In the genomic region with DNA sequence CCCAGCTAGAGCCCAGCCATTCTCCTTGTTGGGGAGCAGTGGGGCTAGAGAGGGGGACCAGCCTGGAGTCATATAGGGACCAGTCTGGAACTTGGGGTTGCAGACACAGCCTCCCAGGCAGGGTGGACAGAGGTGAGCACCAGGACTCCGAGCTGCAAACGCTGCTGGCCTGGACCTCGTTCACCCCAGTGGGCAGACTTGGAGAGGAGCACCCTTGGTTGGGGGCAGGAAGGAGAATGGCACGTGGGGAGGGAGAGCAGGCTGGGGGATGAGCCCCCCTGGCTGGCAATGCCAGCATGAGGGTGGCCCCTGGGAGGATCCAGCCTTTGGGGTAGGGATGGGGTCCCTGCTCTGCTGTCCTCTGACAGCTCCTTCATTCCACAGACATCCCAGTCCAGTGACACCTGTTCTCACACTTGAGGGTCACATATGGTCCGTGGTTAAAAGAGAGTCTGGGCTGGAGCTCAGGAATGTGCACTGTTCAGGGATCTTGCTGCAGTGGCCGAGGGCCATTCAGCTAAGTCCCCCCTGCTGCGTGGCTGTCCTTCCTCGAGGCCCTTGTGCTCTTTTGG, we compare ENCODE assay signal across 25 cellular contexts. TPM values are rescaled to one million over a fixed set of nuclear protein-coding genes. Genes with fewer than 3 reads are reported as not detected.
A peak's percentile ranks its signal among the peaks of the same experiment; 100 is the strongest.
DNase-seq lines count a peak whose midpoint lies in the region; ATAC-seq and TF ChIP-seq lines count a peak whose summit lies in the region.
"Had no signal": no experiment of that assay in that cellular context is flagged by ENCODE, and none has a peak within 500 bp of the region (broad histone marks: within the 10 kb centered on the region; RNA-seq: fewer than 3 reads in every experiment).

No MANE protein-coding gene starts in this region.

- no peak overlapping the region for H3K9ac ChIP-seq in PC-3 (ENCODE audit: low read length)

- H3K4me1 ChIP-seq in right atrium auricular region (peaks cover 0 to 18% of the 10 kb centered on the region in 2 donors), lower lobe of right lung (peaks cover 7% of the 10 kb centered on the region), spleen (peaks cover 3 to 24% (median 11%) of the 10 kb centered on the region in 6 donors), PC-3 (ENCODE audit: insufficient read depth, low read length) (no peaks in the 10 kb centered on the region; the same call in 1 of the 2 replicates)

- ATAC-seq in Right ventricle myocardium superior (ENCODE audit: poor library complexity) (no peak), WTC11 (no peak), lower lobe of right lung (no peak), PC-3 (no peak)

- peaks cover 5% of the 10 kb centered on the region in 2 donors for H3K27me3 ChIP-seq in right atrium auricular region
- peaks cover 33% of the 10 kb centered on the region for H3K27me3 ChIP-seq in lower lobe of right lung (ENCODE audit: low read depth)
- peaks cover 0 to 77% (median 20%) of the 10 kb centered on the region in 7 donors for H3K27me3 ChIP-seq in spleen (replicated peaks in 1 of 7)
- no peaks in the 10 kb centered on the region for H3K27me3 ChIP-seq in PC-3 (ENCODE audit: low read length)

- no peak overlapping the region for H3K27ac Mint-ChIP-seq in WTC11
- H3K27ac Mint-ChIP-seq: CD8-positive, alpha-beta memory T cell; HFFc6 had no signal

- no peak overlapping the region for H3K4me3 ChIP-seq in right atrium auricular region
- no peak overlapping the region for H3K4me3 ChIP-seq in lower lobe of right lung
- H3K4me3 ChIP-seq in spleen: no peak overlapping the region
- no peak overlapping the region for H3K4me3 ChIP-seq in PC-3 (ENCODE audit: low read length)

- H3K36me3 ChIP-seq in right atrium auricular region: no peaks in the 10 kb centered on the region
- H3K36me3 ChIP-seq in lower lobe of right lung: no peaks in the 10 kb centered on the region
- H3K36me3 ChIP-seq in spleen: no peaks in the 10 kb centered on the region
- H3K36me3 ChIP-seq in PC-3 (ENCODE audit: low read depth, low read length): no peaks in the 10 kb centered on the region

- H3K9me3 Mint-ChIP-seq in WTC11: no peaks in the 10 kb centered on the region
- H3K9me3 Mint-ChIP-seq: CD8-positive, alpha-beta memory T cell; HFFc6 had no signal

- H3K9me3 ChIP-seq in right atrium auricular region (no peaks in the 10 kb centered on the region), lower lobe of right lung (no peaks in the 10 kb centered on the region), spleen (no peaks in the 10 kb centered on the region), PC-3 (ENCODE audit: low read length) (no peaks in the 10 kb centered on the region)

- no peak for TF ChIP-seq POLR2A in spleen (IDR thresholded peaks at IDR 0.05)

- H3K9me2 ChIP-seq in PC-3 (replicated peaks; ENCODE audit: low read length): no peaks in the 10 kb centered on the region

- H2AFZ ChIP-seq in PC-3 (ENCODE audit: low read length): no peak overlapping the region

- DNase-seq in Right ventricle myocardium superior (peak; percentile 28), right atrium auricular region (ENCODE audit: low spot score) (no peak), WTC11 (ENCODE audit: low spot score) (no peak), lower lobe of right lung (peak; percentile 41), spleen (peak; percentile 33), PC-3 (no peak), NCI-H526 (lab: John Stamatoyannopoulos, UW) (no peak)
- DNase-seq in activated T-cell treated with anti-CD3 and anti-CD28 coated beads, Interleukin-2, amount 50 U/mL, for 48 hours: no peak
- DNase-seq: Calu3; CD8-positive, alpha-beta memory T cell; DMS53; GDM1; HFFc6; MM.1S; NCI-H1048; NCI-H1436; NCI-H1930; NCI-H2227 treated with DMSO at 0.1 percent for 48 hours; NCI-H510A; NCI-H82 had no signal

- intact Hi-C loops in Right ventricle myocardium superior (cut with DNase I) (no loop called here), lower lobe of right lung (cut with DNase I) (no loop called here), spleen (cut with DNase I; ENCODE audit: low total_unique reads) (no loop called here), PC-3 (cut with micrococcal nuclease) (no loop called here)

- no TSS peak for BruUV-seq in PC-3 (replicated peaks; lab: Mats Ljungman, UMichigan)

- TF ChIP-seq CTCF in right atrium auricular region (IDR thresholded peaks at IDR 0.05) (no peak), WTC11 (IDR thresholded peaks at IDR 0.05) (no peak), lower lobe of right lung (IDR thresholded peaks at IDR 0.05) (no peak), spleen (IDR thresholded peaks at IDR 0.05 in 8 of 11, conservative IDR thresholded peaks at IDR 0.05 in 3 of 11) (no peak), PC-3 (conservative IDR thresholded peaks at IDR 0.05; ENCODE audit: low read depth, low read length) (no peak)

- no peaks in the 10 kb centered on the region for H3K79me2 ChIP-seq in PC-3 (ENCODE audit: low read length)

- H3F3A ChIP-seq in PC-3 (ENCODE audit: low read length, unreplicated experiment): no peaks in the 10 kb centered on the region

- 71 to 80% (median 75%) methylated on average over 7 to 8 of the region's 8 CpGs for WGBS in spleen, 5 donors

- POLR2A ChIA-PET in WTC11 (lab: Charles Lee) (no interaction called here), PC-3 (lab: Charles Lee; ENCODE audit: unreplicated experiment) (interaction anchor here (0.6 kb wide), 1 partner anchor 10 kb away, joined by 11 read pairs; no protein-coding TSS in a partner anchor)

- CTCF ChIA-PET in WTC11 (lab: Charles Lee) (interaction anchor here (0.8 to 6.7 kb wide), 7 partner anchors 9 to 55 kb away, joined by 3 to 65 read pairs (median 8); no protein-coding TSS in a partner anchor), PC-3 (lab: Charles Lee) (interaction anchor here (0.5 to 0.6 kb wide), 2 partner anchors 10 to 66 kb away, joined by 3 to 14 read pairs; no protein-coding TSS in a partner anchor)

- H3K4me1 Mint-ChIP-seq in WTC11: 0 out of 2 replicates have a peak, but pooled peaks cover 4% of the 10 kb centered on the region

- H3K27me3 Mint-ChIP-seq in WTC11 (ENCODE audit: low read depth): peaks cover 20% of the 10 kb centered on the region

- no peak overlapping the region for H3K4me3 Mint-ChIP-seq in WTC11
- H3K4me3 Mint-ChIP-seq: CD8-positive, alpha-beta memory T cell; HFFc6 had no signal

- no peak overlapping the region for H3K4me2 ChIP-seq in PC-3 (ENCODE audit: low read length)

- H3K36me3 Mint-ChIP-seq in WTC11: no peaks in the 10 kb centered on the region
- H3K36me3 Mint-ChIP-seq: CD8-positive, alpha-beta memory T cell had no signal

- H4K20me1 ChIP-seq in PC-3 (ENCODE audit: low read length): no peaks in the 10 kb centered on the region

- H3K27ac ChIP-seq in right atrium auricular region (no peak overlapping the region), lower lobe of right lung (no peak overlapping the region), spleen (no peak overlapping the region), PC-3 (ENCODE audit: low read length) (no peak overlapping the region)
- H3K27ac ChIP-seq: C4-2B, HL-60 had no signal

TF ChIP-seq in WTC11, 78 proteins besides CTCF, POLR2A, EP300 and RAD21:
- TF ChIP-seq, protein P1, sequence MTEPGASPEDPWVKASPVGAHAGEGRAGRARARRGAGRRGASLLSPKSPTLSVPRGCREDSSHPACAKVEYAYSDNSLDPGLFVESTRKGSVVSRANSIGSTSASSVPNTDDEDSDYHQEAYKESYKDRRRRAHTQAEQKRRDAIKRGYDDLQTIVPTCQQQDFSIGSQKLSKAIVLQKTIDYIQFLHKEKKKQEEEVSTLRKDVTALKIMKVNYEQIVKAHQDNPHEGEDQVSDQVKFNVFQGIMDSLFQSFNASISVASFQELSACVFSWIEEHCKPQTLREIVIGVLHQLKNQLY (CRISPR knock-in tag; IDR thresholded peaks at IDR 0.05): no peak
- peak; percentile 80; the same call in 1 of the 2 replicates for TF ChIP-seq ZNF121 (CRISPR knock-in tag; IDR thresholded peaks at IDR 0.05)
TF ChIP-seq in WTC11: peak in this region for 1.

RNA-seq across cellular contexts. Expression of a gene that starts 2.8 kb away (rescaled TPM):
- total RNA-seq in Right ventricle myocardium superior (not detected), right atrium auricular region (not detected), WTC11 (2021) (not detected in 3 replicates), lower lobe of right lung (not detected), spleen (not detected), PC-3 (2014; rRNA removed) (not detected in 2 replicates)
- under 1 TPM in 2 of 3 donors, not detected in 1; 0.52 to 0.55 TPM for polyA plus RNA-seq in spleen
- total RNA-seq: Calu3; CD8-positive, alpha-beta memory T cell; HFFc6; HT-29; OCI-LY7; SK-MEL-5 had no signal
- polyA plus RNA-seq: CD8-positive, alpha-beta memory T cell had no signal

RNA-seq across cellular contexts. Expression of a gene that starts 7.7 kb away (rescaled TPM):
- total RNA-seq in Right ventricle myocardium superior (0.38 TPM), right atrium auricular region (under 1 TPM in 1 of 2 donors, not detected in 1; 0.37 TPM), WTC11 (2021) (0.21 to 0.42 TPM (median 0.30 TPM) in 3 replicates), lower lobe of right lung (3.6 TPM), spleen (10 to 100 TPM in 4 of 7 donors, 1 to 10 TPM in 3; 2.0 to 30.0 (median 10.5) TPM), PC-3 (2014; rRNA removed) (1.4 and 2.0 TPM in 2 replicates)
- 10 to 100 TPM; 18.5 to 39.2 (median 25.4) TPM for polyA plus RNA-seq in spleen
- total RNA-seq: CD8-positive, alpha-beta memory T cell; OCI-LY7; SK-MEL-5 had no signal
- polyA plus RNA-seq: CD8-positive, alpha-beta memory T cell had no signal

RNA-seq across cellular contexts. Expression of a gene that starts 29.5 kb away (rescaled TPM):
- total RNA-seq in Right ventricle myocardium superior (64.6 TPM), right atrium auricular region (10 to 100 TPM; 68.0 to 83.4 TPM), WTC11 (2021) (87.1 to 96.9 TPM (median 87.3 TPM) in 3 replicates), lower lobe of right lung (114 TPM), spleen (10 to 100 TPM; 40.2 to 94.5 (median 79.6) TPM), PC-3 (2014; rRNA removed) (73.0 and 89.2 TPM in 2 replicates)
- polyA plus RNA-seq in spleen: 10 to 100 TPM in 2 of 3 donors, 1 to 10 TPM in 1; 6.4 to 22.6 (median 10.1) TPM

RNA-seq across cellular contexts. Expression of a gene that starts 36.4 kb away (rescaled TPM):
- total RNA-seq in Right ventricle myocardium superior: 46.7 TPM
- 10 to 100 TPM; 24.5 to 32.2 TPM for total RNA-seq in right atrium auricular region
- 19.6 to 25.2 TPM (median 24.1 TPM) in 3 replicates for total RNA-seq in WTC11 (2021)
- total RNA-seq in lower lobe of right lung: 254 TPM
- 100 to 1,000 TPM; 147 to 297 (median 261) TPM for total RNA-seq in spleen
- polyA plus RNA-seq in spleen: 100 to 1,000 TPM in 2 of 3 donors, 10 to 100 TPM in 1; 90.2 to 410 (median 391) TPM
- 80.7 and 87.3 TPM in 2 replicates for total RNA-seq in PC-3 (2014; rRNA removed)
- total RNA-seq: OCI-LY7, SK-MEL-5 had no signal
- polyA plus RNA-seq: CD8-positive, alpha-beta memory T cell had no signal

Comparison
In these comparisons a context has a peak if more than half of its experiments do, and no peak if none do; other contexts are left out.
1. DNase-seq: peak in Right ventricle myocardium superior (single experiment), lower lobe of right lung (single experiment) and spleen (single experiment); none in right atrium auricular region (single experiment), WTC11 (single experiment), PC-3 (single experiment), activated T-cell treated with anti-CD3 and anti-CD28 coated beads, Interleukin-2, amount 50 U/mL, for 48 hours (0 of 2) and NCI-H526 (0 of 2).